ENCODE assay signal across 21 cellular contexts in the genomic region with DNA sequence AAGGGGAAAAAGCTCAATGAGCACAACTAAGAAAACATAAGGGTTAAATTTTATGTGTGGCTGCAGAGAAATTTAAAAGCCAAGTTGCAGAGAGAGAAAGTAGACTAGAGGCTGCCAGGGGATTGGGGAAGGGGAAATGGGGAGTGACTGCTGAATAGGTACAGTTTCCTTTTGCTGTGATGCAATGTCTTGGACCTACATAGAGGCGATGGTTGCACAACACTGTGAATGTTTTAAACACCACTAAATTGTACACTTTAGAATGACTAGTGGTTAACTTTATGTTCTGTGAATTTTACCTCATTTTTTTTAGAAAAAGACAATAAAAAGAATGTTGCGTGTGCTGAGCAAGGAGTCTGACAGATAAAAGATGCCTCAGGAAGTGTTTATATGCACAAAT. TPM values are rescaled to one million over a fixed set of nuclear protein-coding genes. Genes with fewer than 3 reads are reported as not detected.
DNase-seq lines count a peak whose midpoint lies in the region; ATAC-seq, FAIRE-seq and TF ChIP-seq lines count a peak whose summit lies in the region.
"Had no signal": no experiment of that assay in that cellular context is flagged by ENCODE, and none has a peak within 500 bp of the region (broad histone marks: within the 10 kb centered on the region; RNA-seq: fewer than 3 reads in every experiment).

No MANE protein-coding gene starts in this region.

- TF ChIP-seq EP300 in HepG2 (IDR thresholded peaks at IDR 0.05; ENCODE audit: low read depth in 2 of 2, low read length in 2 of 2) = no peak
- TF ChIP-seq EP300 in HepG2 (CRISPR knock-in tag; IDR thresholded peaks at IDR 0.05; ENCODE audit: borderline replicate concordance) = no peak

- intact Hi-C loops in HepG2 (cut with micrococcal nuclease; ENCODE audit: unreplicated experiment) (loop anchor here (10.0 kb wide), 1 partner anchor 750 kb away; no protein-coding TSS in a partner anchor), natural killer cell (cut with micrococcal nuclease) (no loop called here)

- WGBS in HepG2 (ENCODE audit: low lambda C conversion rate) = 10% methylated on average over 2 of the region's 2 CpGs

- CTCF ChIA-PET in HepG2 (lab: Yijun Ruan, JAX; ENCODE audit: low intra/inter-chr PET ratio, low total read pairs) = no interaction called here

- in situ Hi-C loops in HepG2 (cut with HindIII; ENCODE audit: extremely low pct_ligation_motif_present, low pct_unique_long_range_greater_than_20kb) = no loop called here

- TF ChIP-seq RAD21 in HepG2 (CRISPR knock-in tag; IDR thresholded peaks at IDR 0.05) = no peak

- no peak overlapping the region for H2AFZ ChIP-seq in HepG2 (ENCODE audit: low read length)

- peaks cover 0 to 1% (median 0%) of the 10 kb centered on the region in 11 experiments; a peak in 2 of 22 replicates for H4K20me1 ChIP-seq in BLaER1 treated with 17β-estradiol and CSF1 and Interleukin-3, amounts not matched to agents 10 nM and 100 nM
- no peaks in the 10 kb centered on the region for H4K20me1 ChIP-seq in HepG2 (ENCODE audit: insufficient read depth, low read length)

- no peaks in the 10 kb centered on the region for H3K79me2 ChIP-seq in HepG2 (ENCODE audit: insufficient read depth, low read length)

- FAIRE-seq in HepG2 (lab: Jason Lieb, UNC) = no peak
- FAIRE-seq in urothelium cell line (lab: Jason Lieb, UNC) = no peak
- FAIRE-seq: islet of Langerhans had no signal

- H3K27me3 Mint-ChIP-seq in natural killer cell (ENCODE audit: low read depth in 2 of 2) = no peaks in the 10 kb centered on the region
- H3K27me3 Mint-ChIP-seq: natural killer cell treated with Interleukin-12 subunit alpha and Interleukin-12 subunit beta and Interleukin-15 and Interleukin-18, amount 100 ng/mL, for 72 hours had no signal

- H3K27me3 ChIP-seq in BLaER1 treated with 17β-estradiol and CSF1 and Interleukin-3, amounts not matched to agents 10 nM and 100 nM = peaks cover 0 to 12% (median 0%) of the 10 kb centered on the region in 11 experiments; a peak in 2 of 22 replicates
- H3K27me3 ChIP-seq in HepG2 (ENCODE audit: control insufficient read depth in 1 of 2, insufficient read depth in 2 of 2, low read length in 2 of 2) = no peaks in the 10 kb centered on the region
- H3K27me3 ChIP-seq: heart left ventricle, SJSA1 had no signal

- H3K9me3 ChIP-seq in BLaER1 treated with 17β-estradiol and CSF1 and Interleukin-3, amounts not matched to agents 10 nM and 100 nM (replicated peaks in 1 of 11) = no peaks in the 10 kb centered on the region
- H3K9me3 ChIP-seq in HepG2 (ENCODE audit: low read length) = no peaks in the 10 kb centered on the region
- H3K9me3 ChIP-seq: heart left ventricle, SJSA1 had no signal

- peaks cover 0 to 6% (median 0%) of the 10 kb centered on the region in 11 experiments; a peak in 2 of 22 replicates for H3K36me3 ChIP-seq in BLaER1 treated with 17β-estradiol and CSF1 and Interleukin-3, amounts not matched to agents 10 nM and 100 nM
- H3K36me3 ChIP-seq in HepG2 (replicated peaks in 1 of 2; ENCODE audit: control insufficient read depth in 1 of 2, insufficient read depth in 2 of 2, low read length in 2 of 2) = no peaks in the 10 kb centered on the region
- H3K36me3 ChIP-seq: heart left ventricle, SJSA1 had no signal

- H3K27ac Mint-ChIP-seq in natural killer cell = no peak overlapping the region
- H3K27ac Mint-ChIP-seq: CD8-positive, alpha-beta memory T cell; natural killer cell treated with Interleukin-12 subunit alpha and Interleukin-12 subunit beta and Interleukin-15 and Interleukin-18, amount 100 ng/mL, for 72 hours had no signal

- H3K36me3 Mint-ChIP-seq in natural killer cell = no peaks in the 10 kb centered on the region
- H3K36me3 Mint-ChIP-seq: CD8-positive, alpha-beta memory T cell; natural killer cell treated with Interleukin-12 subunit alpha and Interleukin-12 subunit beta and Interleukin-15 and Interleukin-18, amount 100 ng/mL, for 72 hours had no signal

- peaks cover 3% of the 10 kb centered on the region in 2 donors for H3K9me3 Mint-ChIP-seq in natural killer cell

- H3K4me3 ChIP-seq in BLaER1 treated with 17β-estradiol and CSF1 and Interleukin-3, amounts not matched to agents 10 nM and 100 nM = no peak overlapping the region
- no peak overlapping the region for H3K4me3 ChIP-seq in NB4 (ENCODE audit: low read depth, low read length)
- no peak overlapping the region for H3K4me3 ChIP-seq in cardiac fibroblast (replicated peaks in 1 of 2; ENCODE audit: low read depth in 2 of 2, low read length in 2 of 2)
- no peak overlapping the region for H3K4me3 ChIP-seq in HepG2 (replicated peaks in 1 of 3; ENCODE audit: insufficient read depth in 1 of 3, low read depth in 2 of 3, low read length in 3 of 3)
- H3K4me3 ChIP-seq: heart left ventricle, SJSA1 had no signal

- ATAC-seq in HepG2 = no peak
- ATAC-seq in natural killer cell = no peak
- ATAC-seq: natural killer cell treated with Interleukin-12 subunit alpha and Interleukin-12 subunit beta and Interleukin-15 and Interleukin-18, amount 100 ng/mL, for 72 hours had no signal

- H3K4me2 ChIP-seq in BLaER1 treated with 17β-estradiol and CSF1 and Interleukin-3, amounts not matched to agents 10 nM and 100 nM = peak overlapping the region in 7 of 11 experiments; percentile 28 to 63 (median 46); a peak in 13 of 22 replicates
- no peak overlapping the region for H3K4me2 ChIP-seq in HepG2 (ENCODE audit: low read depth, low read length)

- no peak overlapping the region for H3K4me3 Mint-ChIP-seq in natural killer cell
- H3K4me3 Mint-ChIP-seq: CD8-positive, alpha-beta memory T cell; natural killer cell treated with Interleukin-12 subunit alpha and Interleukin-12 subunit beta and Interleukin-15 and Interleukin-18, amount 100 ng/mL, for 72 hours had no signal

- no peak overlapping the region for H3K9ac ChIP-seq in BLaER1 treated with 17β-estradiol and CSF1 and Interleukin-3, amounts not matched to agents 10 nM and 100 nM
- no peak overlapping the region for H3K9ac ChIP-seq in HepG2 (ENCODE audit: insufficient read depth, low read depth, low read length)

- TF ChIP-seq CTCF in NB4 (IDR thresholded peaks at IDR 0.05; ENCODE audit: low read depth, low read length) (no peak), cardiac fibroblast (IDR thresholded peaks at IDR 0.05; ENCODE audit: low read depth, low read length) (no peak), HepG2 (CRISPR knock-in tag; IDR thresholded peaks at IDR 0.05) (no peak), natural killer cell (IDR thresholded peaks at IDR 0.05) (no peak)

- no peak for TF ChIP-seq POLR2A in NB4 (IDR thresholded peaks at IDR 0.05; ENCODE audit: extremely low read depth, insufficient read length)
- TF ChIP-seq POLR2A in HepG2 (IDR thresholded peaks at IDR 0.05; ENCODE audit: insufficient read depth in 1 of 2, low read depth in 2 of 2, low read length in 2 of 2) = no peak

- BruUV-seq in HepG2 (replicated peaks; lab: Mats Ljungman, UMichigan) = no TSS peak

- H3K4me1 ChIP-seq in BLaER1 treated with 17β-estradiol and CSF1 and Interleukin-3, amounts not matched to agents 10 nM and 100 nM = peaks cover 12 to 28% (median 23%) of the 10 kb centered on the region in 10 experiments; a peak in 19 of 20 replicates
- H3K4me1 ChIP-seq in HepG2 (ENCODE audit: insufficient read depth, low read length) = no peaks in the 10 kb centered on the region
- H3K4me1 ChIP-seq: heart left ventricle, SJSA1 had no signal

- DNase-seq in NB4 (ENCODE audit: low read depth) (peak; percentile 88), cardiac fibroblast (ENCODE audit: low read depth in 2 of 2) (peak; percentile 59 to 61), HepG2 (ENCODE audit: low spot score) (no peak), natural killer cell (no peak), urothelium cell line (ENCODE audit: low spot score) (no peak), NCI-H1105 (lab: John Stamatoyannopoulos, UW) (no peak)
- no peak for DNase-seq in effector CD4-positive, alpha-beta T cell
- DNase-seq: ACHN; activated CD4-positive, alpha-beta T cell treated with anti-CD3 and anti-CD28 coated beads for 1 hour; CD8-positive, alpha-beta memory T cell; DMS79; heart left ventricle; mesendoderm; NCI-H187 treated with DMSO at 0.1 percent for 48 hours; NCI-H446 treated with DMSO at 0.1 percent for 48 hours; T-helper 9 cell had no signal

- POLR2A ChIA-PET in HepG2 (lab: Yijun Ruan, JAX) = no interaction called here

- no peaks in the 10 kb centered on the region for H3K4me1 Mint-ChIP-seq in natural killer cell
- H3K4me1 Mint-ChIP-seq: CD8-positive, alpha-beta memory T cell had no signal

- H3K27ac ChIP-seq in BLaER1 treated with 17β-estradiol and CSF1 and Interleukin-3, amounts not matched to agents 10 nM and 100 nM = no peak overlapping the region
- no peak overlapping the region for H3K27ac ChIP-seq in HepG2 (ENCODE audit: extremely low read length, insufficient read depth, low read length)
- H3K27ac ChIP-seq: heart left ventricle, SJSA1 had no signal

TF ChIP-seq in HepG2, 621 proteins besides CTCF, POLR2A, EP300 and RAD21:
- peak; percentile 61; the same call in 1 of the 2 replicates for TF ChIP-seq CEBPB (IDR thresholded peaks at IDR 0.05; ENCODE audit: borderline replicate concordance, low read depth, low read length)
- no peak for TF ChIP-seq NCOA1 (CRISPR knock-in tag; IDR thresholded peaks at IDR 0.05)

RNA-seq across cellular contexts. Expression of gene TENM4, which starts 36.5 kb away (rescaled TPM):
- total RNA-seq in HepG2 (2016; rRNA removed; fragmentation: Illumina TruSeq; extraction: Trizol) (not detected in 2 replicates), natural killer cell (under 1 TPM in 2 of 3 donors, not detected in 1; 0.63 to 0.75 TPM)
- total RNA-seq in HepG2 (2016; cell fraction: cytosol; rRNA removed; fragmentation: Illumina TruSeq; extraction: Trizol; ENCODE audit: low read depth) = not detected in 2 replicates
- total RNA-seq in HepG2 (2016; cell fraction: insoluble cytoplasmic fraction; rRNA removed; fragmentation: Illumina TruSeq; extraction: Trizol) = not detected in 2 replicates
- total RNA-seq in HepG2 (2016; cell fraction: membrane; rRNA removed; fragmentation: Illumina TruSeq; extraction: Trizol) = not detected in 2 replicates
- total RNA-seq in HepG2 (2016; cell fraction: nucleus; rRNA removed; fragmentation: Illumina TruSeq; extraction: Trizol) = not detected in 2 replicates
- under 0.01 TPM in 1 of 2 replicates, not detected in the other for polyA plus RNA-seq in HepG2 (2011; rRNA removed)
- polyA plus RNA-seq in HepG2 (2011; cell fraction: cytosol; rRNA removed) = not detected in 2 replicates
- polyA plus RNA-seq in HepG2 (2011; cell fraction: nucleus; rRNA removed) = not detected in 2 replicates
- polyA plus RNA-seq in HepG2 (2012) = not detected in 2 replicates
- not detected in 2 replicates for polyA plus RNA-seq in HepG2 (2016; cell fraction: cytosol; fragmentation: Illumina TruSeq; extraction: Trizol; ENCODE audit: low read depth)
- not detected in 2 replicates for polyA plus RNA-seq in HepG2 (2016; cell fraction: insoluble cytoplasmic fraction; fragmentation: Illumina TruSeq; extraction: Trizol; ENCODE audit: low read depth)
- polyA plus RNA-seq in HepG2 (2016; cell fraction: membrane; fragmentation: Illumina TruSeq; extraction: Trizol; ENCODE audit: low read depth) = not detected in 2 replicates
- polyA plus RNA-seq in HepG2 (2016; cell fraction: nucleus; fragmentation: Illumina TruSeq; extraction: Trizol; ENCODE audit: insufficient read depth, low read depth) = not detected in 2 replicates
- polyA minus RNA-seq in HepG2 (2011; rRNA and poly(A)+ RNA removed; ENCODE audit: low replicate concordance) = 0.07 TPM in 1 of 2 replicates, not detected in the other
- polyA minus RNA-seq in HepG2 (2011; cell fraction: cytosol; rRNA and poly(A)+ RNA removed) = not detected in 2 replicates
- not detected in 2 replicates for polyA minus RNA-seq in HepG2 (2011; cell fraction: nucleus; rRNA and poly(A)+ RNA removed)
- total RNA-seq: activated CD8-positive, alpha-beta memory T cell treated with anti-CD3 and anti-CD28 coated beads for 36 hours; CD8-positive, alpha-beta memory T cell; natural killer cell treated with Interleukin-12 subunit alpha and Interleukin-12 subunit beta and Interleukin-15 and Interleukin-18, amount 100 ng/mL, for 72 hours; SJSA1 had no signal
- polyA plus RNA-seq: CD8-positive, alpha-beta memory T cell had no signal

Comparison
In these comparisons a context has a peak if more than half of its experiments do, and no peak if none do; other contexts are left out.
1. DNase-seq: peak in NB4 (single experiment) and cardiac fibroblast (2 of 2); none in HepG2 (single experiment), natural killer cell (single experiment), urothelium cell line (single experiment), effector CD4-positive, alpha-beta T cell (single experiment) and NCI-H1105 (single experiment).